ENCODE assay signal across 19 cellular contexts in genomic region chr4:2882341-2882740, GRCh38.
"Had no signal": no experiment of that assay in that cellular context is flagged by ENCODE, and none has a peak within 500 bp of the region (broad histone marks: within the 10 kb centered on the region; RNA-seq: fewer than 3 reads in every experiment).

No MANE protein-coding gene starts in this region.

- H3K9me3 Mint-ChIP-seq: activated naive CD4-positive, alpha-beta T cell treated with anti-CD3 and anti-CD28 coated beads, Interleukin-2, amount 10 ng/mL, durations not matched to agents 7 days and 5 days; activated T-helper 17 cell treated with anti-CD3 and anti-CD28 coated beads, Interleukin-2, amount 50 U/mL, for 72 hours; neural crest cell; T-cell had no signal

- H3K27ac Mint-ChIP-seq: activated naive CD4-positive, alpha-beta T cell treated with anti-CD3 and anti-CD28 coated beads, Interleukin-2, amount 10 ng/mL, durations not matched to agents 7 days and 5 days; activated T-helper 17 cell treated with anti-CD3 and anti-CD28 coated beads, Interleukin-2, amount 50 U/mL, for 72 hours; T-cell had no signal

- FAIRE-seq: islet of Langerhans had no signal

- H3K9me3 ChIP-seq: adrenal gland, gastrocnemius medialis, heart left ventricle, ovary, suprapubic skin, upper lobe of left lung had no signal

- H3K27me3 Mint-ChIP-seq: activated naive CD4-positive, alpha-beta T cell treated with anti-CD3 and anti-CD28 coated beads, Interleukin-2, amount 10 ng/mL, durations not matched to agents 7 days and 5 days; activated T-helper 17 cell treated with anti-CD3 and anti-CD28 coated beads, Interleukin-2, amount 50 U/mL, for 72 hours; T-cell had no signal

- ATAC-seq: activated T-helper 17 cell treated with anti-CD3 and anti-CD28 coated beads, Interleukin-2, amount 50 U/mL, for 72 hours; gastrocnemius medialis; heart left ventricle; left colon; sciatic nerve; stimulated activated naive CD8-positive, alpha-beta T cell treated with anti-CD3 and anti-CD28 coated beads, Interleukin-15, Interleukin-2, amounts not matched to agents 100 U/mL and 50 U/mL, for 24 hours; T-cell had no signal

- H3K4me3 ChIP-seq: adrenal gland, gastrocnemius medialis, heart left ventricle, lung, ovary, suprapubic skin, upper lobe of left lung had no signal

- H3K36me3 ChIP-seq: ovary had no signal

- DNase-seq: activated CD4-positive, alpha-beta T cell treated with anti-CD3 and anti-CD28 coated beads, Interleukin-2, amount 50 U/mL, for 48 hours; activated naive CD4-positive, alpha-beta T cell treated with anti-CD3 and anti-CD28 coated beads, Interleukin-2, amount 10 ng/mL, durations not matched to agents 7 days and 5 days; adrenal gland; central memory CD4-positive, alpha-beta T cell; gastrocnemius medialis; heart left ventricle; left colon; ovary; stimulated activated naive CD8-positive, alpha-beta T cell treated with anti-CD3 and anti-CD28 coated beads, Interleukin-15, Interleukin-2, amounts not matched to agents 100 U/mL and 50 U/mL, for 24 hours; T-cell; T-helper 9 cell; upper lobe of left lung had no signal

- H3K4me3 Mint-ChIP-seq: activated naive CD4-positive, alpha-beta T cell treated with anti-CD3 and anti-CD28 coated beads, Interleukin-2, amount 10 ng/mL, durations not matched to agents 7 days and 5 days; activated T-helper 17 cell treated with anti-CD3 and anti-CD28 coated beads, Interleukin-2, amount 50 U/mL, for 72 hours; neural crest cell; T-cell had no signal

- H3K4me1 ChIP-seq: suprapubic skin had no signal

- H3K27me3 ChIP-seq: adrenal gland, gastrocnemius medialis, heart left ventricle, ovary, suprapubic skin, upper lobe of left lung had no signal

- H3K27ac ChIP-seq: adrenal gland, epithelial cell of prostate, gastrocnemius medialis, ovary, suprapubic skin, upper lobe of left lung had no signal
